In genomic region chr18:28729321-28729720, GRCh38 we compare ENCODE assay signal across 22 cellular contexts.
DNase-seq lines count a peak whose midpoint lies in the region; ATAC-seq and TF ChIP-seq lines count a peak whose summit lies in the region.
"Had no signal": no experiment of that assay in that cellular context is flagged by ENCODE, and none has a peak within 500 bp of the region (broad histone marks: within the 10 kb centered on the region; RNA-seq: fewer than 3 reads in every experiment).

No MANE protein-coding gene starts in this region.

- H3K27ac ChIP-seq in RWPE2 (ENCODE audit: poor library complexity, severe bottlenecking) (peak overlapping the region; percentile 88), spleen (no peak overlapping the region)
- H3K27ac ChIP-seq: BLaER1, heart right ventricle, SK-N-MC had no signal

- H3K4me1 ChIP-seq in RWPE2 (ENCODE audit: insufficient read depth, poor library complexity, severe bottlenecking) (peaks cover 21% of the 10 kb centered on the region), skeletal muscle satellite cell (ENCODE audit: control insufficient read depth, insufficient read depth, low read length) (peaks cover 17% of the 10 kb centered on the region), spleen (no peaks in the 10 kb centered on the region)
- H3K4me1 ChIP-seq: Caco-2, heart right ventricle had no signal

- H3K4me3 ChIP-seq in RWPE2 (ENCODE audit: severe bottlenecking) (no peak overlapping the region), fibroblast of mammary gland (ENCODE audit: control insufficient read depth, low read depth, low read length) (no peak overlapping the region), skeletal muscle satellite cell (ENCODE audit: low read length) (peak overlapping the region; percentile 3), spleen (no peak overlapping the region)
- H3K4me3 ChIP-seq: BLaER1, heart right ventricle, SK-N-MC had no signal

- peak; percentile 67 for DNase-seq in HCEC 1CT
- DNase-seq in RWPE2 (ENCODE audit: low spot score): no peak
- DNase-seq in fibroblast of mammary gland (ENCODE audit: low read depth): peak; percentile 30
- no peak for DNase-seq in posterior vena cava (ENCODE audit: low spot score)
- no peak for DNase-seq in epidermal melanocyte (ENCODE audit: insufficient read length, low spot score)
- no peak for DNase-seq in spleen
- DNase-seq: activated CD4-positive, alpha-beta memory T cell treated with anti-CD3 and anti-CD28 coated beads, Interleukin-2, amount 10 ng/mL, durations not matched to agents 7 days and 5 days; activated naive CD4-positive, alpha-beta T cell; activated T-cell treated with anti-CD3 and anti-CD28 coated beads for 4 hours; anterior cingulate cortex; Caco-2; cerebellar nuclear complex; effector CD8-positive, alpha-beta T cell; heart right ventricle; NCI-H1694; stimulated activated CD8-positive, alpha-beta memory T cell treated with anti-CD3 and anti-CD28 coated beads, Interleukin-4, amount 100 ng/mL, for 48 hours; T1000 had no signal

- WGBS in spleen, 5 donors: 77 to 93% (median 84%) methylated on average over 1 of the region's 1 CpG

- H3K36me3 ChIP-seq in RWPE2 (ENCODE audit: low read depth): no peaks in the 10 kb centered on the region
- H3K36me3 ChIP-seq in skeletal muscle satellite cell (ENCODE audit: insufficient read depth, low read length): no peaks in the 10 kb centered on the region
- no peaks in the 10 kb centered on the region for H3K36me3 ChIP-seq in spleen
- H3K36me3 ChIP-seq: BLaER1, heart right ventricle had no signal

- H3K4me2 ChIP-seq in skeletal muscle satellite cell (ENCODE audit: low read length): peak overlapping the region; percentile 31
- H3K4me2 ChIP-seq: BLaER1 had no signal

- H3K9me3 ChIP-seq in RWPE2 (ENCODE audit: severe bottlenecking) (no peaks in the 10 kb centered on the region), skeletal muscle satellite cell (replicated peaks; ENCODE audit: low read length) (no peaks in the 10 kb centered on the region), spleen (peaks cover 0 to 12% (median 0%) of the 10 kb centered on the region in 8 donors)
- H3K9me3 ChIP-seq: BLaER1, Caco-2 had no signal

- intact Hi-C loops in posterior vena cava (cut with DNase I) (no loop called here), spleen (cut with DNase I; ENCODE audit: low total_unique reads) (no loop called here)

- no peak for TF ChIP-seq POLR2A in spleen (IDR thresholded peaks at IDR 0.05)

- H3K9ac ChIP-seq in skeletal muscle satellite cell (ENCODE audit: low read depth, low read length): peak overlapping the region; percentile 3
- H3K9ac ChIP-seq: BLaER1 had no signal

- H3K27me3 ChIP-seq in RWPE2 (ENCODE audit: insufficient read depth, poor library complexity, severe bottlenecking): no peaks in the 10 kb centered on the region
- no peaks in the 10 kb centered on the region for H3K27me3 ChIP-seq in skeletal muscle satellite cell (ENCODE audit: control insufficient read depth, insufficient read depth, low read length)
- no peaks in the 10 kb centered on the region for H3K27me3 ChIP-seq in spleen (replicated peaks in 1 of 7)
- H3K27me3 ChIP-seq: BLaER1, heart right ventricle had no signal

- TF ChIP-seq CTCF in RWPE2 (IDR thresholded peaks at IDR 0.05; ENCODE audit: poor library complexity, severe bottlenecking): no peak
- TF ChIP-seq CTCF in fibroblast of mammary gland (conservative IDR thresholded peaks at IDR 0.05; ENCODE audit: control insufficient read depth, insufficient read depth, low read depth, low read length): no peak
- TF ChIP-seq CTCF in spleen (IDR thresholded peaks at IDR 0.05 in 8 of 11, conservative IDR thresholded peaks at IDR 0.05 in 3 of 11): no peak

- ATAC-seq in RWPE2 (ENCODE audit: low read depth): peak; percentile 93
- no peak for ATAC-seq in GM21723 (IDR thresholded peaks at IDR 0.05; ENCODE audit: unreplicated experiment)
- ATAC-seq: heart right ventricle, Panc1 had no signal

Comparison
In these comparisons a context has a peak if more than half of its experiments do, and no peak if none do; other contexts are left out.
1. DNase-seq: peak in HCEC 1CT (single experiment) and fibroblast of mammary gland (single experiment); none in RWPE2 (single experiment), posterior vena cava (single experiment), epidermal melanocyte (single experiment) and spleen (single experiment).